In the genomic region with DNA sequence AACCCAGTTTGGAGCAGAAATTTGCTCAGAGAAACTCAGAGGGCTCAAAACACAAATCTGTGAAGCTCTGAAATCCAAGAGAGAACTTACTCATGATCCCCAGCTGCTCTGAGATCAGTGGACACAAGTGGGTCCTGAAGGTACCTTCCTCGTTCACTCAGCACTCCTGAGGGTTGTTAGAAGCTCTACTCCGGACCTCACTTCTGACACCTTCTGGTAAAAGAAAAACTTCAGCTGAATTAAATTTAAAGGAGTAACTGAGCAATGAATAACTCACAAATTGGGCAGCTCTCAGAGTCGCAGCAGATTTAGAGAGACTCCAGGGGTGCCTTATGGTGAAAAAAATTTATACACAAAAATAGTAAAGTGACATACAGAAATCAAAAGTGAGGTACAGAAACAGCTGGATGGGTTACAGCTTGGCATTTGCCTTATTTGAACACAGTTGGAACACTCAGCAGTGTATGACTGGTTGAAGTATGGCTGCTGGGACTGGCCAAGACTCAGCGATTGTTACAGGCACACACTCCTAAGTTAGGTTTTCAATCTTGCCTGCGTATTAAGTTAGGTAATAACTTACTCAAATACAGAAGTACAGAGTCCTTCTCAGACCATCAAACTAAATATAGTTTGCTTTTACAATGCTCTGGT, we compare ENCODE assay signal across 1 cellular context.
TF ChIP-seq lines count a peak whose summit lies in the region.

No MANE protein-coding gene starts in this region.

TF ChIP-seq in GM12878, 131 proteins besides CTCF, POLR2A, EP300 and RAD21:
- TF ChIP-seq SMC3 (IDR thresholded peaks at IDR 0.05; ENCODE audit: borderline replicate concordance, low read length) (0 out of 2 replicates have a peak, but pooled peaks have one; percentile 34), NR2C2 (IDR thresholded peaks at IDR 0.05; ENCODE audit: borderline replicate concordance, control insufficient read depth, insufficient read length, low read depth) (no peak), CBFB (IDR thresholded peaks at IDR 0.05; ENCODE audit: low read depth) (no peak)
